Comparison of ENCODE assay signal across 9 cellular contexts in genomic region chr17:40069751-40070643, GRCh38. TPM values are rescaled to one million over a fixed set of nuclear protein-coding genes. Genes with fewer than 3 reads are reported as not detected.
DNase-seq lines count a peak whose midpoint lies in the region; ATAC-seq, FAIRE-seq and TF ChIP-seq lines count a peak whose summit lies in the region.
"Had no signal": no experiment of that assay in that cellular context is flagged by ENCODE, and none has a peak within 500 bp of the region (broad histone marks: within the 10 kb centered on the region; RNA-seq: fewer than 3 reads in every experiment).

No MANE protein-coding gene starts in this region.

- peak overlapping the region; percentile 80 for H3K4me3 ChIP-seq in OCI-LY3 (ENCODE audit: low read length)

- peak overlapping the region; percentile 76 for H3K9ac ChIP-seq in OCI-LY3 (ENCODE audit: low read length)

- H3K9me3 ChIP-seq in OCI-LY3 (ENCODE audit: insufficient read depth, low read length), result no peaks in the 10 kb centered on the region

- peak; percentile 57 for DNase-seq in ACHN
- DNase-seq in GM12892 (ENCODE audit: insufficient read length), result no peak
- DNase-seq in iris pigment epithelial cell (ENCODE audit: low read depth), result peak; percentile 66
- peak; percentile 63 for DNase-seq in superior temporal gyrus (ENCODE audit: extremely low spot score)
- no peak for DNase-seq in HK-2 (ENCODE audit: unreplicated experiment)

- no peak for ATAC-seq in HG02884 (IDR thresholded peaks at IDR 0.05; ENCODE audit: unreplicated experiment)

- H3K79me2 ChIP-seq in OCI-LY3 (ENCODE audit: low read length), result no peaks in the 10 kb centered on the region; the same call in 1 of the 2 replicates

- H4K20me1 ChIP-seq in OCI-LY3 (ENCODE audit: insufficient read depth, low read length), result no peaks in the 10 kb centered on the region

- in situ Hi-C loops in ACHN (cut with HindIII; ENCODE audit: low pct_ligation_motif_present, low pct_unique_long_range_greater_than_20kb, low sequenced_read_pairs), result no loop called here

- TF ChIP-seq CTCF in OCI-LY3 (IDR thresholded peaks at IDR 0.05; ENCODE audit: low read depth, low read length), result peak; percentile 15; the same call in 1 of the 2 replicates

- H3K27ac ChIP-seq in OCI-LY3 (ENCODE audit: low read length), result no peak overlapping the region
- peak overlapping the region; percentile 99 for H3K27ac ChIP-seq in angular gyrus (ENCODE audit: low read depth, low read length)

- peak; percentile 79 for FAIRE-seq in GM12892 (lab: Jason Lieb, UNC)
- FAIRE-seq: islet of Langerhans had no signal

- H3K36me3 ChIP-seq in OCI-LY3 (replicated peaks; ENCODE audit: low read depth, low read length), result no peaks in the 10 kb centered on the region

- H2AFZ ChIP-seq in OCI-LY3 (ENCODE audit: low read depth, low read length), result no peak overlapping the region

- no peak for TF ChIP-seq POLR2A in GM12892 (IDR thresholded peaks at IDR 0.05; ENCODE audit: low read depth, low read length)

- no peaks in the 10 kb centered on the region for H3K27me3 ChIP-seq in OCI-LY3 (ENCODE audit: low read depth, low read length)

- peak overlapping the region; percentile 100 for H3K4me2 ChIP-seq in OCI-LY3 (ENCODE audit: low read length)

- H3K4me1 ChIP-seq in OCI-LY3 (ENCODE audit: low read length), result peaks cover 28% of the 10 kb centered on the region

RNA-seq across cellular contexts. Expression of gene THRA, which starts 7.2 kb away (rescaled TPM):
- 1.5 TPM for polyA plus RNA-seq in GM12892 (2012; ENCODE audit: missing spikeins)

RNA-seq across cellular contexts. Expression of gene MED24, which starts 15.8 kb away (rescaled TPM):
- 47.6 TPM for polyA plus RNA-seq in GM12892 (2012; ENCODE audit: missing spikeins)

RNA-seq across cellular contexts. Expression of gene NR1D1, which starts 30.4 kb away (rescaled TPM):
- polyA plus RNA-seq in GM12892 (2012; ENCODE audit: missing spikeins), result 1.2 TPM

RNA-seq across cellular contexts. Expression of gene MSL1, which starts 51.8 kb away (rescaled TPM):
- 57.4 TPM for polyA plus RNA-seq in GM12892 (2012; ENCODE audit: missing spikeins)

RNA-seq across cellular contexts. Expression of gene CSF3, which starts 54.8 kb away (rescaled TPM):
- 0.72 TPM for polyA plus RNA-seq in GM12892 (2012; ENCODE audit: missing spikeins)

Comparison
In these comparisons a context has a peak if more than half of its experiments do, and no peak if none do; other contexts are left out.
1. DNase-seq: peak in ACHN (single experiment), iris pigment epithelial cell (single experiment) and superior temporal gyrus (single experiment); none in GM12892 (single experiment) and HK-2 (single experiment).